Comparison of ENCODE assay signal across 2 cellular contexts in genomic region chr20:47347661-47348462, GRCh38.
TF ChIP-seq lines count a peak whose summit lies in the region.

No MANE protein-coding gene starts in this region.

TF ChIP-seq in GM12878, 131 proteins besides CTCF, POLR2A, EP300 and RAD21:
- TF ChIP-seq ETV6 (conservative IDR thresholded peaks at IDR 0.05 in 1 of 2, IDR thresholded peaks at IDR 0.05 in 1 of 2; ENCODE audit: borderline replicate concordance in 1 of 2, low read depth in 1 of 2) (no peak), CBX5 (IDR thresholded peaks at IDR 0.05; ENCODE audit: low read depth) (no peak), MEF2B (IDR thresholded peaks at IDR 0.05; ENCODE audit: partially characterized antibody, poor library complexity, severe bottlenecking) (no peak), ZNF207 (IDR thresholded peaks at IDR 0.05; ENCODE audit: borderline replicate concordance) (no peak), POLR2AphosphoS5 (IDR thresholded peaks at IDR 0.05; ENCODE audit: low read length) (no peak), USF2 (IDR thresholded peaks at IDR 0.05; ENCODE audit: borderline replicate concordance, low read depth, low read length) (no peak), LARP7 (IDR thresholded peaks at IDR 0.05) (no peak), MXI1 (IDR thresholded peaks at IDR 0.05; ENCODE audit: low read depth, low read length) (no peak), POU2F2 (IDR thresholded peaks at IDR 0.05; ENCODE audit: borderline replicate concordance, low read depth, low read length) (no peak), MAX (IDR thresholded peaks at IDR 0.05; ENCODE audit: low read depth, low read length) (no peak), CBX3 (IDR thresholded peaks at IDR 0.05; ENCODE audit: borderline replicate concordance, low read depth) (no peak), POLR2AphosphoS2 (IDR thresholded peaks at IDR 0.05; ENCODE audit: low read depth, low read length) (no peak), BCLAF1 (IDR thresholded peaks at IDR 0.05) (no peak), NR2C2 (IDR thresholded peaks at IDR 0.05; ENCODE audit: borderline replicate concordance, control insufficient read depth, insufficient read length, low read depth) (no peak), SMARCA5 (IDR thresholded peaks at IDR 0.05) (no peak)

TF ChIP-seq in HepG2, 621 proteins besides CTCF, POLR2A, EP300 and RAD21 (continues in another document):
- TF ChIP-seq NFKBIZ (CRISPR knock-in tag; IDR thresholded peaks at IDR 0.05), result no peak
- no peak for TF ChIP-seq ZNF776 (CRISPR knock-in tag; IDR thresholded peaks at IDR 0.05)
- TF ChIP-seq ATF7-NPFF (CRISPR knock-in tag; IDR thresholded peaks at IDR 0.05; ENCODE audit: low read depth), result no peak
- TF ChIP-seq MAFK (conservative IDR thresholded peaks at IDR 0.05 in 1 of 2, IDR thresholded peaks at IDR 0.05 in 1 of 2; ENCODE audit: low read length in 2 of 2), result no peak
- no peak for TF ChIP-seq ZNF121 (CRISPR knock-in tag; IDR thresholded peaks at IDR 0.05)
- no peak for TF ChIP-seq KLF9 (CRISPR knock-in tag; IDR thresholded peaks at IDR 0.05; ENCODE audit: low read depth)
- no peak for TF ChIP-seq SIN3B (IDR thresholded peaks at IDR 0.05; ENCODE audit: low read length)
- no peak for TF ChIP-seq SP1 (IDR thresholded peaks at IDR 0.05)
- no peak for TF ChIP-seq SP1 (CRISPR knock-in tag; IDR thresholded peaks at IDR 0.05)
- TF ChIP-seq PCBP1 (IDR thresholded peaks at IDR 0.05; ENCODE audit: borderline replicate concordance, low read depth, low read length), result no peak
- no peak for TF ChIP-seq TMF1 (CRISPR knock-in tag; IDR thresholded peaks at IDR 0.05; ENCODE audit: low read depth)
- TF ChIP-seq NCOR1 (IDR thresholded peaks at IDR 0.05; ENCODE audit: borderline replicate concordance, low read length), result no peak
- no peak for TF ChIP-seq AGO1 (IDR thresholded peaks at IDR 0.05; ENCODE audit: low read depth, low read length, poor library complexity, severe bottlenecking)
- TF ChIP-seq CERS6 (CRISPR knock-in tag; IDR thresholded peaks at IDR 0.05), result no peak
- TF ChIP-seq POLR2AphosphoS5 (IDR thresholded peaks at IDR 0.05; ENCODE audit: low read depth, low read length), result 0 out of 2 replicates have a peak, but pooled peaks have one; percentile 11
- TF ChIP-seq DPF2 (CRISPR knock-in tag; IDR thresholded peaks at IDR 0.05; ENCODE audit: borderline replicate concordance, low read depth), result no peak
- 0 out of 2 replicates have a peak, but pooled peaks have one; percentile 28 for TF ChIP-seq SNAPC2 (CRISPR knock-in tag; IDR thresholded peaks at IDR 0.05)
- TF ChIP-seq PBX2 (CRISPR knock-in tag; IDR thresholded peaks at IDR 0.05), result no peak
- TF ChIP-seq ZFP1 (CRISPR knock-in tag; IDR thresholded peaks at IDR 0.05), result no peak
- TF ChIP-seq ESRRA (CRISPR knock-in tag; IDR thresholded peaks at IDR 0.05; ENCODE audit: low read depth), result no peak
- peak; percentile 5; the same call in 1 of the 2 replicates for TF ChIP-seq HOMEZ (CRISPR knock-in tag; IDR thresholded peaks at IDR 0.05; ENCODE audit: low read depth)
- 0 out of 2 replicates have a peak, but pooled peaks have one; percentile 32 for TF ChIP-seq STAT6 (CRISPR knock-in tag; IDR thresholded peaks at IDR 0.05; ENCODE audit: borderline replicate concordance)
- TF ChIP-seq TBL1XR1 (IDR thresholded peaks at IDR 0.05; ENCODE audit: borderline replicate concordance, low read length, partially characterized antibody), result no peak
- 0 out of 2 replicates have a peak, but pooled peaks have one; percentile 16 for TF ChIP-seq TAF1 (CRISPR knock-in tag; IDR thresholded peaks at IDR 0.05)
- TF ChIP-seq RBFOX2 (IDR thresholded peaks at IDR 0.05; ENCODE audit: low read depth, low read length), result 0 out of 2 replicates have a peak, but pooled peaks have one; percentile 1
- no peak for TF ChIP-seq KMT2B (CRISPR knock-in tag; IDR thresholded peaks at IDR 0.05)
- TF ChIP-seq MIER3 (CRISPR knock-in tag; IDR thresholded peaks at IDR 0.05; ENCODE audit: borderline replicate concordance), result no peak
- no peak for TF ChIP-seq ZNF337 (CRISPR knock-in tag; IDR thresholded peaks at IDR 0.05; ENCODE audit: borderline replicate concordance, low read depth)
- no peak for TF ChIP-seq RNF219 (CRISPR knock-in tag; IDR thresholded peaks at IDR 0.05)
- TF ChIP-seq ZSCAN25 (CRISPR knock-in tag; IDR thresholded peaks at IDR 0.05), result no peak
- TF ChIP-seq ZBTB20 (CRISPR knock-in tag; IDR thresholded peaks at IDR 0.05; ENCODE audit: borderline replicate concordance, low read depth), result no peak
- TF ChIP-seq NR3C1 (CRISPR knock-in tag; IDR thresholded peaks at IDR 0.05), result no peak
- TF ChIP-seq MLX (CRISPR knock-in tag; IDR thresholded peaks at IDR 0.05), result no peak
- no peak for TF ChIP-seq JUND (CRISPR knock-in tag; IDR thresholded peaks at IDR 0.05)
- no peak for TF ChIP-seq ZNF563 (CRISPR knock-in tag; IDR thresholded peaks at IDR 0.05)
- TF ChIP-seq ZNF441 (CRISPR knock-in tag; IDR thresholded peaks at IDR 0.05; ENCODE audit: borderline replicate concordance), result no peak
- TF ChIP-seq ZSCAN12 (CRISPR knock-in tag; IDR thresholded peaks at IDR 0.05), result 0 out of 2 replicates have a peak, but pooled peaks have one; percentile 32
- TF ChIP-seq CAMTA2 (CRISPR knock-in tag; IDR thresholded peaks at IDR 0.05; ENCODE audit: borderline replicate concordance), result no peak
- no peak for TF ChIP-seq ZNF205 (CRISPR knock-in tag; IDR thresholded peaks at IDR 0.05)
- no peak for TF ChIP-seq LBX2 (CRISPR knock-in tag; IDR thresholded peaks at IDR 0.05; ENCODE audit: borderline replicate concordance)
- no peak for TF ChIP-seq ZFP90 (CRISPR knock-in tag; IDR thresholded peaks at IDR 0.05; ENCODE audit: borderline replicate concordance)
- TF ChIP-seq HMG20B (CRISPR knock-in tag; conservative IDR thresholded peaks at IDR 0.05), result no peak
- peak; percentile 13; the same call in 1 of the 2 replicates for TF ChIP-seq SAP130 (CRISPR knock-in tag; IDR thresholded peaks at IDR 0.05; ENCODE audit: low read depth)
- 0 out of 2 replicates have a peak, but pooled peaks have one; percentile 26 for TF ChIP-seq AHDC1 (CRISPR knock-in tag; IDR thresholded peaks at IDR 0.05; ENCODE audit: borderline replicate concordance)
- no peak for TF ChIP-seq SRSF1 (optimal IDR thresholded peaks at IDR 0.05; ENCODE audit: low read depth, low read length)
- no peak for TF ChIP-seq NFE2L2 (IDR thresholded peaks at IDR 0.05; ENCODE audit: low read length)
- TF ChIP-seq ZNF333 (CRISPR knock-in tag; IDR thresholded peaks at IDR 0.05; ENCODE audit: borderline replicate concordance), result no peak
- TF ChIP-seq WIZ (CRISPR knock-in tag; IDR thresholded peaks at IDR 0.05), result no peak
- no peak for TF ChIP-seq BORCS8-MEF2B (CRISPR knock-in tag; IDR thresholded peaks at IDR 0.05)
- peak; percentile 34; the same call in 1 of the 2 replicates for TF ChIP-seq SOX5 (CRISPR knock-in tag; IDR thresholded peaks at IDR 0.05; ENCODE audit: borderline replicate concordance)
